Comparison of ENCODE assay signal across 8 cellular contexts in genomic region chr14:73771848-73772705, GRCh38. TPM values are rescaled to one million over a fixed set of nuclear protein-coding genes. Genes with fewer than 3 reads are reported as not detected.
DNase-seq lines count a peak whose midpoint lies in the region; ATAC-seq and TF ChIP-seq lines count a peak whose summit lies in the region.

No MANE protein-coding gene starts in this region.

- H4K20me1 ChIP-seq in smooth muscle cell (ENCODE audit: low read depth), result peaks cover 100% of the 10 kb centered on the region

- H3K27ac ChIP-seq in Peyer's patch (peak overlapping the region; percentile 62 to 89 (median 82)), smooth muscle cell (ENCODE audit: low read depth) (peak overlapping the region; percentile 45)

- intact Hi-C loops in left ventricle myocardium superior (cut with micrococcal nuclease), result no loop called here

- no peaks in the 10 kb centered on the region for H3K9me3 ChIP-seq in Peyer's patch
- H3K9me3 ChIP-seq in smooth muscle cell (replicated peaks; ENCODE audit: low read depth), result no peaks in the 10 kb centered on the region

- peak overlapping the region in 1 of 4 donors; percentile 2 for H3K4me3 ChIP-seq in Peyer's patch
- H3K4me3 ChIP-seq in smooth muscle cell, result no peak overlapping the region

- H3K4me2 ChIP-seq in smooth muscle cell, result peak overlapping the region; percentile 65

- H3K27me3 ChIP-seq in Peyer's patch, result no peaks in the 10 kb centered on the region
- H3K27me3 ChIP-seq in smooth muscle cell (ENCODE audit: low read depth), result no peaks in the 10 kb centered on the region

- H3K79me2 ChIP-seq in smooth muscle cell (ENCODE audit: low read depth), result peaks cover 89% of the 10 kb centered on the region

- H2AFZ ChIP-seq in smooth muscle cell (ENCODE audit: low read depth), result no peak overlapping the region

- DNase-seq in D341Med (ENCODE audit: low spot score), result peak; percentile 67
- DNase-seq in Peyer's patch, result peak; percentile 87 to 94 (median 87)
- peak; percentile 71 for DNase-seq in activated naive CD4-positive, alpha-beta T cell treated with anti-CD3 and anti-CD28 coated beads, Interleukin-2, amount 50 U/mL, for 16 hours
- no peak for DNase-seq in left ventricle myocardium superior
- no peak for DNase-seq in smooth muscle cell (lab: John Stamatoyannopoulos, UW; ENCODE audit: unreplicated experiment)
- DNase-seq in H4 (ENCODE audit: low spot score), result no peak

- H3K4me1 ChIP-seq in Peyer's patch, result peaks cover 11 to 67% (median 42%) of the 10 kb centered on the region in 4 donors
- H3K4me1 ChIP-seq in smooth muscle cell (ENCODE audit: low read depth), result peaks cover 11% of the 10 kb centered on the region

- TF ChIP-seq POLR2A in Peyer's patch (IDR thresholded peaks at IDR 0.05), result peak; percentile 20

- 2% methylated on average over 7 of the region's 7 CpGs for WGBS in smooth muscle cell (ENCODE audit: low lambda C conversion rate)

- peaks cover 10% of the 10 kb centered on the region for H3F3A ChIP-seq in smooth muscle cell (ENCODE audit: low read depth)

- peak; percentile 46 for ATAC-seq in GM19395 (IDR thresholded peaks at IDR 0.05; ENCODE audit: unreplicated experiment)
- ATAC-seq in HG03469 (IDR thresholded peaks at IDR 0.05; ENCODE audit: unreplicated experiment), result peak; percentile 34
- peak; percentile 57 for ATAC-seq in left ventricle myocardium superior

- peak in 2 of 6 experiments; percentile 21 to 25 for TF ChIP-seq CTCF in Peyer's patch (IDR thresholded peaks at IDR 0.05)
- no peak for TF ChIP-seq CTCF in smooth muscle cell (IDR thresholded peaks at IDR 0.05; ENCODE audit: borderline replicate concordance, insufficient read depth, poor library complexity, severe bottlenecking)

- H3K36me3 ChIP-seq in Peyer's patch, result no peaks in the 10 kb centered on the region
- no peaks in the 10 kb centered on the region for H3K36me3 ChIP-seq in smooth muscle cell (ENCODE audit: low read depth)

- H3K9ac ChIP-seq in smooth muscle cell (ENCODE audit: low read depth), result no peak overlapping the region

RNA-seq across cellular contexts. Expression of gene PNMA1, which starts 57.9 kb away (rescaled TPM):
- total RNA-seq in Peyer's patch (10 to 100 TPM in 1 of 4 donors, 1 to 10 TPM in 3; 4.4 to 11.6 (median 7.0) TPM), left ventricle myocardium superior (13.9 TPM), smooth muscle cell (16.5 and 22.4 TPM in 2 replicates)
- 43.5 and 52.7 TPM in 2 replicates for polyA plus RNA-seq in smooth muscle cell
- total RNA-seq in H4 (2014; rRNA removed; shearing (Covaris generic)), result 12.9 and 14.0 TPM in 2 replicates

Comparison
In these comparisons a context has a peak if more than half of its experiments do, and no peak if none do; other contexts are left out.
1. DNase-seq: peak in D341Med (single experiment), Peyer's patch (3 of 3) and activated naive CD4-positive, alpha-beta T cell treated with anti-CD3 and anti-CD28 coated beads, Interleukin-2, amount 50 U/mL, for 16 hours (single experiment); none in left ventricle myocardium superior (single experiment), smooth muscle cell (single experiment) and H4 (single experiment).
2. Peak in every context shown above with its lines, with median percentiles within 50 percentile points of each other: ATAC-seq.